ENCODE assay signal across 1 cellular context in genomic region chr16:87766485-87766797, GRCh38.
A peak's percentile ranks its signal among the peaks of the same experiment; 100 is the strongest.
TF ChIP-seq lines count a peak whose summit lies in the region.

No MANE protein-coding gene starts in this region.

TF ChIP-seq in HepG2, 621 proteins besides CTCF, POLR2A, EP300 and RAD21 (continued from another document):
- TF ChIP-seq, protein P1, sequence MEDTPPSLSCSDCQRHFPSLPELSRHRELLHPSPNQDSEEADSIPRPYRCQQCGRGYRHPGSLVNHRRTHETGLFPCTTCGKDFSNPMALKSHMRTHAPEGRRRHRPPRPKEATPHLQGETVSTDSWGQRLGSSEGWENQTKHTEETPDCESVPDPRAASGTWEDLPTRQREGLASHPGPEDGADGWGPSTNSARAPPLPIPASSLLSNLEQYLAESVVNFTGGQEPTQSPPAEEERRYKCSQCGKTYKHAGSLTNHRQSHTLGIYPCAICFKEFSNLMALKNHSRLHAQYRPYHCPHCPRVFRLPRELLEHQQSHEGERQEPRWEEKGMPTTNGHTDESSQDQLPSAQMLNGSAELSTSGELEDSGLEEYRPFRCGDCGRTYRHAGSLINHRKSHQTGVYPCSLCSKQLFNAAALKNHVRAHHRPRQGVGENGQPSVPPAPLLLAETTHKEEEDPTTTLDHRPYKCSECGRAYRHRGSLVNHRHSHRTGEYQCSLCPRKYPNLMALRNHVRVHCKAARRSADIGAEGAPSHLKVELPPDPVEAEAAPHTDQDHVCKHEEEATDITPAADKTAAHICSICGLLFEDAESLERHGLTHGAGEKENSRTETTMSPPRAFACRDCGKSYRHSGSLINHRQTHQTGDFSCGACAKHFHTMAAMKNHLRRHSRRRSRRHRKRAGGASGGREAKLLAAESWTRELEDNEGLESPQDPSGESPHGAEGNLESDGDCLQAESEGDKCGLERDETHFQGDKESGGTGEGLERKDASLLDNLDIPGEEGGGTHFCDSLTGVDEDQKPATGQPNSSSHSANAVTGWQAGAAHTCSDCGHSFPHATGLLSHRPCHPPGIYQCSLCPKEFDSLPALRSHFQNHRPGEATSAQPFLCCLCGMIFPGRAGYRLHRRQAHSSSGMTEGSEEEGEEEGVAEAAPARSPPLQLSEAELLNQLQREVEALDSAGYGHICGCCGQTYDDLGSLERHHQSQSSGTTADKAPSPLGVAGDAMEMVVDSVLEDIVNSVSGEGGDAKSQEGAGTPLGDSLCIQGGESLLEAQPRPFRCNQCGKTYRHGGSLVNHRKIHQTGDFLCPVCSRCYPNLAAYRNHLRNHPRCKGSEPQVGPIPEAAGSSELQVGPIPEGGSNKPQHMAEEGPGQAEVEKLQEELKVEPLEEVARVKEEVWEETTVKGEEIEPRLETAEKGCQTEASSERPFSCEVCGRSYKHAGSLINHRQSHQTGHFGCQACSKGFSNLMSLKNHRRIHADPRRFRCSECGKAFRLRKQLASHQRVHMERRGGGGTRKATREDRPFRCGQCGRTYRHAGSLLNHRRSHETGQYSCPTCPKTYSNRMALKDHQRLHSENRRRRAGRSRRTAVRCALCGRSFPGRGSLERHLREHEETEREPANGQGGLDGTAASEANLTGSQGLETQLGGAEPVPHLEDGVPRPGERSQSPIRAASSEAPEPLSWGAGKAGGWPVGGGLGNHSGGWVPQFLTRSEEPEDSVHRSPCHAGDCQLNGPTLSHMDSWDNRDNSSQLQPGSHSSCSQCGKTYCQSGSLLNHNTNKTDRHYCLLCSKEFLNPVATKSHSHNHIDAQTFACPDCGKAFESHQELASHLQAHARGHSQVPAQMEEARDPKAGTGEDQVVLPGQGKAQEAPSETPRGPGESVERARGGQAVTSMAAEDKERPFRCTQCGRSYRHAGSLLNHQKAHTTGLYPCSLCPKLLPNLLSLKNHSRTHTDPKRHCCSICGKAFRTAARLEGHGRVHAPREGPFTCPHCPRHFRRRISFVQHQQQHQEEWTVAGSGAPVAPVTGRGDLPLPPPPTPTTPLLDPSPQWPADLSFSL (CRISPR knock-in tag; IDR thresholded peaks at IDR 0.05) = 0 out of 2 replicates have a peak, but pooled peaks have one; percentile 26
- TF ChIP-seq ZNF446 (CRISPR knock-in tag; IDR thresholded peaks at IDR 0.05) = peak; percentile 87
- TF ChIP-seq, protein P2, sequence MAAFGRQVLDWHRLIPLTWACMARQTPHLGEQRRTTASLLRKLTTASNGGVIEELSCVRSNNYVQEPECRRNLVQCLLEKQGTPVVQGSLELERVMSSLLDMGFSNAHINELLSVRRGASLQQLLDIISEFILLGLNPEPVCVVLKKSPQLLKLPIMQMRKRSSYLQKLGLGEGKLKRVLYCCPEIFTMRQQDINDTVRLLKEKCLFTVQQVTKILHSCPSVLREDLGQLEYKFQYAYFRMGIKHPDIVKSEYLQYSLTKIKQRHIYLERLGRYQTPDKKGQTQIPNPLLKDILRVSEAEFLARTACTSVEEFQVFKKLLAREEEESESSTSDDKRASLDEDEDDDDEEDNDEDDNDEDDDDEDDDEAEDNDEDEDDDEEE (CRISPR knock-in tag; IDR thresholded peaks at IDR 0.05) = peak; percentile 58; the same call in 1 of the 2 replicates
- peak; percentile 4 for TF ChIP-seq AGO2 (optimal IDR thresholded peaks at IDR 0.05; ENCODE audit: low read depth, low read length)
- TF ChIP-seq KAT8 (CRISPR knock-in tag; IDR thresholded peaks at IDR 0.05) = no peak
- TF ChIP-seq ZNF552 (CRISPR knock-in tag; IDR thresholded peaks at IDR 0.05; ENCODE audit: borderline replicate concordance) = 0 out of 2 replicates have a peak, but pooled peaks have one; percentile 31
- TF ChIP-seq ZC3H4 (CRISPR knock-in tag; IDR thresholded peaks at IDR 0.05; ENCODE audit: borderline replicate concordance) = peak; percentile 83; the same call in 1 of the 2 replicates
- TF ChIP-seq ZNF563 (CRISPR knock-in tag; IDR thresholded peaks at IDR 0.05) = peak; percentile 10; the same call in 1 of the 2 replicates
- no peak for TF ChIP-seq ZNF569 (CRISPR knock-in tag; IDR thresholded peaks at IDR 0.05; ENCODE audit: borderline replicate concordance)
- 0 out of 2 replicates have a peak, but pooled peaks have one; percentile 2 for TF ChIP-seq ZBTB20 (CRISPR knock-in tag; IDR thresholded peaks at IDR 0.05; ENCODE audit: borderline replicate concordance, low read depth)
- TF ChIP-seq PRPF4 (IDR thresholded peaks at IDR 0.05; ENCODE audit: low read depth, low read length, poor library complexity, severe bottlenecking) = peak; percentile 92
TF ChIP-seq in HepG2: peak in this region for 9.
